10 cellular contexts compared by ENCODE assay signal in the genomic region with DNA sequence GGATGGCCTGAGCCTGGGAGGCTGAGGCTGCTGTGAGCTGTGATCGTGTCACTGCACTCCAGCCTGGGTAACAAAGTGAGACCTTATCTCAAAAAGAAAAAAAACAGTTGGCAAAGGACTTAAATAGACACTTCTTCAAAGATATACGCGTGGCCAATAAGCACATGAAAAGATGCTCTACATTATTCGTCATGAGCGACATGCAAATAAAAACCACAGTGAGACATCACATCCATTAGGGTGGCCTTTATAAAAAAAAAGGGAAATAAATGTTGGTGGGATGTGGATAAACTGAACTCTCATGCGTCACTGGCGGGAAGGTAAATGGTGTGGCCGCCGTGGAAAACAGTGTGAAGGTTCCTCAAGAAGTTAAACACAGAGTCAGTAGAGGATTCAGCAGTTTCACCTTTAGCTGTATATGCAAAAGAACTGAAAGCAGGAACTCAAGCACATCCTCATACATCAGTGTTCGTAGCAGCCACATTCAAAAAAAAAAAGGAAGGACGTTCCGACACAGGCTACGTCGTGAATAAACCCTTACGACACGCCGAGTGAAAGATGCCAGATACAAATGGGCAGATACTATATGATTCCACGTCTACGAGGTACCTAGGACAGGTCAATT. TPM values are rescaled to one million over a fixed set of nuclear protein-coding genes. Genes with fewer than 3 reads are reported as not detected.
DNase-seq lines count a peak whose midpoint lies in the region; ATAC-seq lines count a peak whose summit lies in the region.
"Had no signal": no experiment of that assay in that cellular context is flagged by ENCODE, and none has a peak within 500 bp of the region (broad histone marks: within the 10 kb centered on the region; RNA-seq: fewer than 3 reads in every experiment).

No MANE protein-coding gene starts in this region.

- peak overlapping the region; percentile 85 for H3K27ac Mint-ChIP-seq in activated naive CD4-positive, alpha-beta T cell treated with anti-CD3 and anti-CD28 coated beads, Interleukin-2, amount 50 U/mL, for 24 hours

- DNase-seq in activated naive CD4-positive, alpha-beta T cell treated with anti-CD3 and anti-CD28 coated beads, Interleukin-2, amount 50 U/mL, for 16 hours, result no peak
- DNase-seq in RPMI8226 (peak; percentile 68), left lobe of liver (ENCODE audit: low spot score) (no peak), nucleus accumbens (lab: John Stamatoyannopoulos, UW) (no peak), NCI-H774 (lab: John Stamatoyannopoulos, UW) (no peak), COR-L47 (lab: John Stamatoyannopoulos, UW) (no peak)
- DNase-seq: activated CD4-positive, CD25-positive, alpha-beta regulatory T cell; erythroblast had no signal

- peaks cover 8% of the 10 kb centered on the region for H3K4me1 Mint-ChIP-seq in activated naive CD4-positive, alpha-beta T cell treated with anti-CD3 and anti-CD28 coated beads, Interleukin-2, amount 50 U/mL, for 24 hours

- peaks cover 5% of the 10 kb centered on the region for H3K9me3 Mint-ChIP-seq in activated naive CD4-positive, alpha-beta T cell treated with anti-CD3 and anti-CD28 coated beads, Interleukin-2, amount 50 U/mL, for 24 hours

- ATAC-seq in left lobe of liver (peak; percentile 26), HG02798 (IDR thresholded peaks at IDR 0.05; ENCODE audit: poor library complexity, unreplicated experiment) (no peak)

- peaks cover 2% of the 10 kb centered on the region for H3K36me3 Mint-ChIP-seq in activated naive CD4-positive, alpha-beta T cell treated with anti-CD3 and anti-CD28 coated beads, Interleukin-2, amount 50 U/mL, for 24 hours

- H3K27me3 Mint-ChIP-seq in activated naive CD4-positive, alpha-beta T cell treated with anti-CD3 and anti-CD28 coated beads, Interleukin-2, amount 50 U/mL, for 24 hours, result peaks cover 2% of the 10 kb centered on the region

- peak overlapping the region; percentile 84 for H3K4me3 Mint-ChIP-seq in activated naive CD4-positive, alpha-beta T cell treated with anti-CD3 and anti-CD28 coated beads, Interleukin-2, amount 50 U/mL, for 24 hours

RNA-seq across cellular contexts. Expression of a gene that starts 24.5 kb away (rescaled TPM):
- 1.3 TPM for total RNA-seq in left lobe of liver

RNA-seq across cellular contexts. Expression of a gene that starts 49.0 kb away (rescaled TPM):
- total RNA-seq in left lobe of liver, result 3.6 TPM
